In genomic region chr1:3786468-3787346, GRCh38 we compare ENCODE assay signal across 1 cellular context.
TF ChIP-seq lines count a peak whose summit lies in the region.

No MANE protein-coding gene starts in this region.

TF ChIP-seq in GM12878, 131 proteins besides CTCF, POLR2A, EP300 and RAD21:
- TF ChIP-seq YBX1 (IDR thresholded peaks at IDR 0.05) (no peak), KLF5 (IDR thresholded peaks at IDR 0.05; ENCODE audit: partially characterized antibody) (no peak), CBX5 (IDR thresholded peaks at IDR 0.05; ENCODE audit: low read depth) (no peak), MXI1 (IDR thresholded peaks at IDR 0.05; ENCODE audit: low read depth, low read length) (no peak), RELB (IDR thresholded peaks at IDR 0.05; ENCODE audit: low read depth) (no peak), SUPT20H (IDR thresholded peaks at IDR 0.05; ENCODE audit: borderline replicate concordance, control insufficient read depth, low read depth, low read length) (no peak), NFYA (IDR thresholded peaks at IDR 0.05; ENCODE audit: borderline replicate concordance, low read depth, low read length) (no peak), ETV6 (conservative IDR thresholded peaks at IDR 0.05 in 1 of 2, IDR thresholded peaks at IDR 0.05 in 1 of 2; ENCODE audit: borderline replicate concordance in 1 of 2, low read depth in 1 of 2) (no peak), NKRF (conservative IDR thresholded peaks at IDR 0.05) (no peak), IKZF1 (conservative IDR thresholded peaks at IDR 0.05) (no peak), HDAC6 (IDR thresholded peaks at IDR 0.05; ENCODE audit: unreplicated experiment) (no peak), ZBTB4 (CRISPR knock-in tag; IDR thresholded peaks at IDR 0.05) (no peak), ZBTB11 (CRISPR knock-in tag; IDR thresholded peaks at IDR 0.05) (no peak), NFXL1 (IDR thresholded peaks at IDR 0.05; ENCODE audit: borderline replicate concordance) (no peak)
- TF ChIP-seq, protein P1, sequence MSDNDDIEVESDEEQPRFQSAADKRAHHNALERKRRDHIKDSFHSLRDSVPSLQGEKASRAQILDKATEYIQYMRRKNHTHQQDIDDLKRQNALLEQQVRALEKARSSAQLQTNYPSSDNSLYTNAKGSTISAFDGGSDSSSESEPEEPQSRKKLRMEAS (IDR thresholded peaks at IDR 0.05; ENCODE audit: low read depth, low read length) = no peak
- TF ChIP-seq, protein P2, sequence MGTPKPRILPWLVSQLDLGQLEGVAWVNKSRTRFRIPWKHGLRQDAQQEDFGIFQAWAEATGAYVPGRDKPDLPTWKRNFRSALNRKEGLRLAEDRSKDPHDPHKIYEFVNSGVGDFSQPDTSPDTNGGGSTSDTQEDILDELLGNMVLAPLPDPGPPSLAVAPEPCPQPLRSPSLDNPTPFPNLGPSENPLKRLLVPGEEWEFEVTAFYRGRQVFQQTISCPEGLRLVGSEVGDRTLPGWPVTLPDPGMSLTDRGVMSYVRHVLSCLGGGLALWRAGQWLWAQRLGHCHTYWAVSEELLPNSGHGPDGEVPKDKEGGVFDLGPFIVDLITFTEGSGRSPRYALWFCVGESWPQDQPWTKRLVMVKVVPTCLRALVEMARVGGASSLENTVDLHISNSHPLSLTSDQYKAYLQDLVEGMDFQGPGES (IDR thresholded peaks at IDR 0.05) = no peak
- TF ChIP-seq, protein P3, sequence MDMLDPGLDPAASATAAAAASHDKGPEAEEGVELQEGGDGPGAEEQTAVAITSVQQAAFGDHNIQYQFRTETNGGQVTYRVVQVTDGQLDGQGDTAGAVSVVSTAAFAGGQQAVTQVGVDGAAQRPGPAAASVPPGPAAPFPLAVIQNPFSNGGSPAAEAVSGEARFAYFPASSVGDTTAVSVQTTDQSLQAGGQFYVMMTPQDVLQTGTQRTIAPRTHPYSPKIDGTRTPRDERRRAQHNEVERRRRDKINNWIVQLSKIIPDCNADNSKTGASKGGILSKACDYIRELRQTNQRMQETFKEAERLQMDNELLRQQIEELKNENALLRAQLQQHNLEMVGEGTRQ (IDR thresholded peaks at IDR 0.05; ENCODE audit: borderline replicate concordance, low read depth, low read length) = no peak
- TF ChIP-seq, protein P4, sequence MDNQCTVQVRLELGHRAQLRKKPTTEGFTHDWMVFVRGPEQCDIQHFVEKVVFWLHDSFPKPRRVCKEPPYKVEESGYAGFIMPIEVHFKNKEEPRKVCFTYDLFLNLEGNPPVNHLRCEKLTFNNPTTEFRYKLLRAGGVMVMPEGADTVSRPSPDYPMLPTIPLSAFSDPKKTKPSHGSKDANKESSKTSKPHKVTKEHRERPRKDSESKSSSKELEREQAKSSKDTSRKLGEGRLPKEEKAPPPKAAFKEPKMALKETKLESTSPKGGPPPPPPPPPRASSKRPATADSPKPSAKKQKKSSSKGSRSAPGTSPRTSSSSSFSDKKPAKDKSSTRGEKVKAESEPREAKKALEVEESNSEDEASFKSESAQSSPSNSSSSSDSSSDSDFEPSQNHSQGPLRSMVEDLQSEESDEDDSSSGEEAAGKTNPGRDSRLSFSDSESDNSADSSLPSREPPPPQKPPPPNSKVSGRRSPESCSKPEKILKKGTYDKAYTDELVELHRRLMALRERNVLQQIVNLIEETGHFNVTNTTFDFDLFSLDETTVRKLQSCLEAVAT (IDR thresholded peaks at IDR 0.05) = no peak
TF ChIP-seq in GM12878: peak in this region for 0.
